7 cellular contexts compared by ENCODE assay signal in the genomic region with DNA sequence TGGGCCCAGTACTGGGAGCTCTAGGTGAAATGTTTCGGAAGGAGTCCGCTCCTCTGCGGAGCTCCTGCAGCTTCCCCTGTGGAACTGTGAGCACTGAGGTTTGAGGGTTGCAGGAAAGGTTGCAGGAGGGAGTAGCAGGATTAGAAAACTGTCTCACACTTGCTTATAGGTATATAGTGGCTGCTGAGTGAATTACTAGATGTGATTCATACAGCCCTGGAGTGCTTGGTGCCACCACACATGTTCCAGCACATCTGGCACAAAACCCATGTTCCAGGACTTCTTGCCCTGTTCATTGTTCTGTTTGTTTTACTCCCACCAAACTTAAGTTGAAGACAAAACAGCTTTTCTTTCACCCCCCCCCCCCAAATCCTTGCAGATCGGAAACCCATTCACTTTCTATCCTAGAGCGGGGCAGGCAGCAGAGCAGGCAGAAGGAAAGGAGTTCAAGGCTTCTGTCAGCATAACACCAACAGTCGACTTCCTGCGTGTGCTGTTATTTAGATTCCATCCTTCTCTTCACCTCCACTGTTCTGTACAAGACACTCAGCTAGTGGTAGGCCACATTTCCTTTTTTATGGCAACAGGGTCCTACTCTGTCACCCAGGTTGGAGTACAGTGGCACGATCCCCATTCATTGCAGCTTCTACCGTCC. TPM values are rescaled to one million over a fixed set of nuclear protein-coding genes. Genes with fewer than 3 reads are reported as not detected.
DNase-seq lines count a peak whose midpoint lies in the region; ATAC-seq, FAIRE-seq and TF ChIP-seq lines count a peak whose summit lies in the region.

No MANE protein-coding gene starts in this region.

- no peak for FAIRE-seq in GM12878 (lab: Jason Lieb, UNC)

- 33% methylated on average over 9 of the region's 9 CpGs for WGBS in GM12878 (ENCODE audit: insufficient coverage, insufficient replicate concordance, low lambda C conversion rate, missing lambda C conversion rate)

- intact Hi-C loops in GM12878 (cut with micrococcal nuclease; ENCODE audit: unreplicated experiment), result no loop called here

- in situ Hi-C loops in GM12878 (cut with MboI), result no loop called here

- ATAC-seq in GM18502 (IDR thresholded peaks at IDR 0.05; ENCODE audit: poor library complexity, unreplicated experiment), result peak; percentile 11
- ATAC-seq in GM12878, result peak; percentile 5
- no peak for ATAC-seq in GM18873 (IDR thresholded peaks at IDR 0.05; ENCODE audit: low FRiP score, unreplicated experiment)

- peak overlapping the region; percentile 94 for H3K4me2 ChIP-seq in GM12878 (ENCODE audit: control insufficient read depth, insufficient read depth)

- H3K9me3 ChIP-seq in GM12878 (replicated peaks; ENCODE audit: control insufficient read depth, insufficient read depth, low read length), result no peaks in the 10 kb centered on the region

- RAD21 ChIA-PET in GM12878 (lab: Charles Lee; ENCODE audit: unreplicated experiment), result interaction anchor here (0.9 to 2.2 kb wide), 5 partner anchors 28 to 49 kb away, joined by 3 to 8 read pairs (median 3); a partner anchor contains a TSS

- POLR2A ChIA-PET in GM12878 (lab: Charles Lee), result interaction anchor here (0.5 to 3.0 kb wide), 7 partner anchors 8 to 115 kb away, joined by 3 to 20 read pairs (median 4); a partner anchor contains a TSS

- SMC1A ChIA-PET in GM12878 (lab: Charles Lee; ENCODE audit: uncharacterized antibody, unreplicated experiment), result interaction anchor here (0.7 to 2.4 kb wide), 8 partner anchors 15 to 164 kb away, joined by 3 to 9 read pairs (median 4); a partner anchor contains a TSS

- H4K20me1 ChIP-seq in GM12878 (ENCODE audit: control insufficient read depth, insufficient read depth), result no peaks in the 10 kb centered on the region

- peak overlapping the region; percentile 88 for H3K4me3 ChIP-seq in GM12878

- no peak for TF ChIP-seq RAD21 in GM12878 (IDR thresholded peaks at IDR 0.05; ENCODE audit: insufficient read depth, low read depth, low read length)

- TF ChIP-seq POLR2A in GM12878 (IDR thresholded peaks at IDR 0.05; ENCODE audit: low read depth, low read length), result no peak

- H2AFZ ChIP-seq in GM12878 (ENCODE audit: control insufficient read depth, low read depth, low read length), result peak overlapping the region; percentile 73

- H3K4me1 ChIP-seq in GM12878 (ENCODE audit: control insufficient read depth, insufficient read depth, low read length), result peaks cover 13% of the 10 kb centered on the region

- TF ChIP-seq EP300 in GM12878 (IDR thresholded peaks at IDR 0.05; ENCODE audit: borderline replicate concordance in 1 of 2, control insufficient read depth in 1 of 2, low read depth in 2 of 2, low read length in 2 of 2), result no peak

- H3K27me3 ChIP-seq in GM12878 (replicated peaks in 1 of 2; ENCODE audit: control insufficient read depth in 2 of 2, insufficient read depth in 2 of 2, low read length in 1 of 2), result no peaks in the 10 kb centered on the region

- DNase-seq in Kasumi-1 (lab: John Stamatoyannopoulos, UW), result peak; percentile 64 to 65
- DNase-seq in GM12878 (ENCODE audit: low read depth, low spot score), result no peak
- peak; percentile 50 for DNase-seq in kidney tubule cell (ENCODE audit: low spot score)
- peak in 3 of 49 donors; percentile 33 to 47 (median 46) for DNase-seq in substantia nigra (lab: John Stamatoyannopoulos, UW)
- no peak for DNase-seq in NCI-H187 (lab: John Stamatoyannopoulos, UW)

- H3K36me3 ChIP-seq in GM12878 (ENCODE audit: control insufficient read depth in 2 of 2, insufficient read depth in 2 of 2, low read length in 1 of 2), result no peaks in the 10 kb centered on the region

- CTCF ChIA-PET in GM12878 (lab: Yijun Ruan, JAX), result interaction anchor here (0.8 to 1.9 kb wide), 5 partner anchors 15 to 164 kb away, joined by 3 to 5 read pairs (median 5); a partner anchor contains a TSS

- no peak for TF ChIP-seq CTCF in GM12878 (IDR thresholded peaks at IDR 0.05 in 2 of 3, conservative IDR thresholded peaks at IDR 0.05 in 1 of 3; ENCODE audit: control insufficient read depth in 2 of 3, extremely low read depth in 1 of 3, insufficient read depth in 1 of 3, low read depth in 3 of 3, low read length in 3 of 3)

- peak overlapping the region; percentile 33 for H3K27ac ChIP-seq in GM12878 (ENCODE audit: control insufficient read depth, insufficient read depth)
- peak overlapping the region; percentile 80 for H3K27ac ChIP-seq in substantia nigra (ENCODE audit: low read depth, low read length, poor library complexity, severe bottlenecking)

- H3K79me2 ChIP-seq in GM12878 (ENCODE audit: control insufficient read depth, insufficient read depth, low read length), result peaks cover 27% of the 10 kb centered on the region

- peak overlapping the region; percentile 90 for H3K9ac ChIP-seq in GM12878 (ENCODE audit: control insufficient read depth, insufficient read depth, low read length)

- BruUV-seq in GM12878 (replicated peaks; lab: Mats Ljungman, UMichigan), result TSS peak; percentile 99

RNA-seq across cellular contexts. Expression of a gene that starts 0.7 kb away (rescaled TPM):
- 8.3 and 10.1 TPM in 2 replicates for total RNA-seq in GM12878 (2013; cell fraction: nucleolus; rRNA removed)
- total RNA-seq in GM12878 (2014; rRNA removed) (19.3 and 19.4 TPM in 2 replicates), GM12878 (2014; rRNA removed; fragmentation: Illumina TruSeq; extraction: Trizol) (6.2 and 6.4 TPM in 2 replicates), GM12878 (2021) (20.3 and 21.1 TPM in 2 replicates)
- 5.8 TPM for polyA plus RNA-seq in GM12878 (2011; ENCODE audit: low read depth)
- polyA plus RNA-seq in GM12878 (2011; rRNA removed) (2.0 and 3.1 TPM in 2 replicates), GM12878 (2014; fragmentation: Illumina TruSeq; extraction: Trizol) (3.1 and 6.1 TPM in 2 replicates), GM12878 (2014; fragmentation: Nextera tagmentation; extraction: Ambion mirVana) (1 to 10 TPM in 1 of 2 experiments, under 1 TPM in 1; 0.39 to 1.2 TPM), GM12878 (2014; rRNA removed) (14.6 and 16.3 TPM in 2 replicates), GM12878 (2016; fragmentation: Nextera tagmentation; extraction: Ambion mirVana) (1 to 10 TPM; 9.4 to 9.5 TPM)
- polyA plus RNA-seq in GM12878 (2011; cell fraction: cytosol; rRNA removed), result 4.1 and 4.8 TPM in 2 replicates
- 22.3 and 23.6 TPM in 2 replicates for polyA plus RNA-seq in GM12878 (2011; cell fraction: nucleus; rRNA removed)
- polyA plus RNA-seq in GM12878 (2012), result 12.1 and 14.5 TPM in 2 replicates
- polyA minus RNA-seq in GM12878 (2011; rRNA and poly(A)+ RNA removed), result 3.0 and 7.0 TPM in 2 replicates
- 2.9 and 3.2 TPM in 2 replicates for polyA minus RNA-seq in GM12878 (2011; cell fraction: cytosol; rRNA and poly(A)+ RNA removed)
- 4.2 and 7.2 TPM in 2 replicates for polyA minus RNA-seq in GM12878 (2011; cell fraction: nucleus; rRNA and poly(A)+ RNA removed)

RNA-seq across cellular contexts. Expression of a gene that starts 4.7 kb away (rescaled TPM):
- 13.9 and 14.5 TPM in 2 replicates for total RNA-seq in GM12878 (2013; cell fraction: nucleolus; rRNA removed)
- 34.3 and 36.2 TPM in 2 replicates for total RNA-seq in GM12878 (2014; rRNA removed)
- 23.8 and 24.7 TPM in 2 replicates for total RNA-seq in GM12878 (2014; rRNA removed; fragmentation: Illumina TruSeq; extraction: Trizol)
- 29.5 and 31.0 TPM in 2 replicates for total RNA-seq in GM12878 (2021)
- polyA plus RNA-seq in GM12878 (2011; ENCODE audit: low read depth), result 14.8 TPM
- polyA plus RNA-seq in GM12878 (2011; rRNA removed), result 35.4 and 56.0 TPM in 2 replicates
- polyA plus RNA-seq in GM12878 (2011; cell fraction: cytosol; rRNA removed), result 63.8 and 88.0 TPM in 2 replicates
- polyA plus RNA-seq in GM12878 (2011; cell fraction: nucleus; rRNA removed), result 46.7 and 59.2 TPM in 2 replicates
- polyA plus RNA-seq in GM12878 (2012), result 20.3 and 23.4 TPM in 2 replicates
- polyA plus RNA-seq in GM12878 (2014; fragmentation: Illumina TruSeq; extraction: Trizol), result 59.0 and 68.0 TPM in 2 replicates
- polyA plus RNA-seq in GM12878 (2014; fragmentation: Nextera tagmentation; extraction: Ambion mirVana), result 1 to 10 TPM; 1.5 to 1.6 TPM
- 29.4 and 29.7 TPM in 2 replicates for polyA plus RNA-seq in GM12878 (2014; rRNA removed)
- polyA plus RNA-seq in GM12878 (2016; fragmentation: Nextera tagmentation; extraction: Ambion mirVana), result 10 to 100 TPM; 42.6 to 43.4 TPM
- polyA minus RNA-seq in GM12878 (2011; rRNA and poly(A)+ RNA removed), result 67.4 and 71.5 TPM in 2 replicates
- polyA minus RNA-seq in GM12878 (2011; cell fraction: cytosol; rRNA and poly(A)+ RNA removed), result 17.0 and 22.4 TPM in 2 replicates
- 7.9 and 11.9 TPM in 2 replicates for polyA minus RNA-seq in GM12878 (2011; cell fraction: nucleus; rRNA and poly(A)+ RNA removed)

RNA-seq across cellular contexts. Expression of a gene that starts 19.1 kb away (rescaled TPM):
- 0.86 and 1.1 TPM in 2 replicates for total RNA-seq in GM12878 (2013; cell fraction: nucleolus; rRNA removed)
- total RNA-seq in GM12878 (2014; rRNA removed), result 0.16 and 0.62 TPM in 2 replicates
- total RNA-seq in GM12878 (2014; rRNA removed; fragmentation: Illumina TruSeq; extraction: Trizol), result 0.67 and 0.83 TPM in 2 replicates
- 0.74 and 1.2 TPM in 2 replicates for total RNA-seq in GM12878 (2021)
- 0.38 TPM for polyA plus RNA-seq in GM12878 (2011; ENCODE audit: low read depth)
- 0.33 and 0.45 TPM in 2 replicates for polyA plus RNA-seq in GM12878 (2011; rRNA removed)
- 0.60 and 1.1 TPM in 2 replicates for polyA plus RNA-seq in GM12878 (2011; cell fraction: cytosol; rRNA removed)
- polyA plus RNA-seq in GM12878 (2011; cell fraction: nucleus; rRNA removed), result 3.7 and 5.3 TPM in 2 replicates
- polyA plus RNA-seq in GM12878 (2012), result 0.39 and 0.74 TPM in 2 replicates
- 1.1 TPM in 1 of 2 replicates, not detected in the other for polyA plus RNA-seq in GM12878 (2014; fragmentation: Illumina TruSeq; extraction: Trizol)
- polyA plus RNA-seq in GM12878 (2014; fragmentation: Nextera tagmentation; extraction: Ambion mirVana), result under 1 TPM; 0.35 TPM
- 0.27 and 0.77 TPM in 2 replicates for polyA plus RNA-seq in GM12878 (2014; rRNA removed)
- under 1 TPM; 0.36 to 0.42 TPM for polyA plus RNA-seq in GM12878 (2016; fragmentation: Nextera tagmentation; extraction: Ambion mirVana)
- 0.26 TPM in 1 of 2 replicates, not detected in the other for polyA minus RNA-seq in GM12878 (2011; rRNA and poly(A)+ RNA removed)
- not detected in 2 replicates for polyA minus RNA-seq in GM12878 (2011; cell fraction: cytosol; rRNA and poly(A)+ RNA removed)
- polyA minus RNA-seq in GM12878 (2011; cell fraction: nucleus; rRNA and poly(A)+ RNA removed), result 0.36 TPM in 1 of 2 replicates, not detected in the other

RNA-seq across cellular contexts. Expression of a gene that starts 34.1 kb away (rescaled TPM):
- 16.2 and 19.1 TPM in 2 replicates for total RNA-seq in GM12878 (2013; cell fraction: nucleolus; rRNA removed)
- 69.3 and 75.6 TPM in 2 replicates for total RNA-seq in GM12878 (2014; rRNA removed)
- 100 and 102 TPM in 2 replicates for total RNA-seq in GM12878 (2014; rRNA removed; fragmentation: Illumina TruSeq; extraction: Trizol)
- total RNA-seq in GM12878 (2021), result 53.2 and 59.1 TPM in 2 replicates
- 61.5 TPM for polyA plus RNA-seq in GM12878 (2011; ENCODE audit: low read depth)
- 67.7 and 87.3 TPM in 2 replicates for polyA plus RNA-seq in GM12878 (2011; rRNA removed)
- 85.5 and 86.7 TPM in 2 replicates for polyA plus RNA-seq in GM12878 (2011; cell fraction: cytosol; rRNA removed)
- 31.2 and 33.8 TPM in 2 replicates for polyA plus RNA-seq in GM12878 (2011; cell fraction: nucleus; rRNA removed)
- 61.2 and 61.5 TPM in 2 replicates for polyA plus RNA-seq in GM12878 (2012)
- 97.2 and 113 TPM in 2 replicates for polyA plus RNA-seq in GM12878 (2014; fragmentation: Illumina TruSeq; extraction: Trizol)
- polyA plus RNA-seq in GM12878 (2014; fragmentation: Nextera tagmentation; extraction: Ambion mirVana), result 100 to 1,000 TPM in 1 of 2 experiments, 10 to 100 TPM in 1; 90.7 to 105 TPM
- 69.9 and 76.1 TPM in 2 replicates for polyA plus RNA-seq in GM12878 (2014; rRNA removed)
- 100 to 1,000 TPM; 136 to 148 TPM for polyA plus RNA-seq in GM12878 (2016; fragmentation: Nextera tagmentation; extraction: Ambion mirVana)
- 45.6 and 55.0 TPM in 2 replicates for polyA minus RNA-seq in GM12878 (2011; rRNA and poly(A)+ RNA removed)
- 10.8 and 13.3 TPM in 2 replicates for polyA minus RNA-seq in GM12878 (2011; cell fraction: cytosol; rRNA and poly(A)+ RNA removed)
- 12.9 and 16.3 TPM in 2 replicates for polyA minus RNA-seq in GM12878 (2011; cell fraction: nucleus; rRNA and poly(A)+ RNA removed)

RNA-seq across cellular contexts. Expression of a gene that starts 34.4 kb away (rescaled TPM):
- 11.9 and 12.8 TPM in 2 replicates for total RNA-seq in GM12878 (2013; cell fraction: nucleolus; rRNA removed)
- 79.1 and 86.1 TPM in 2 replicates for total RNA-seq in GM12878 (2014; rRNA removed)
- total RNA-seq in GM12878 (2014; rRNA removed; fragmentation: Illumina TruSeq; extraction: Trizol), result 39.6 and 41.8 TPM in 2 replicates
- total RNA-seq in GM12878 (2021), result 65.7 and 67.2 TPM in 2 replicates
- polyA plus RNA-seq in GM12878 (2011; ENCODE audit: low read depth), result 28.5 TPM
- 33.1 and 53.1 TPM in 2 replicates for polyA plus RNA-seq in GM12878 (2011; rRNA removed)
- polyA plus RNA-seq in GM12878 (2011; cell fraction: cytosol; rRNA removed), result 73.9 and 77.5 TPM in 2 replicates
- 62.1 and 75.4 TPM in 2 replicates for polyA plus RNA-seq in GM12878 (2011; cell fraction: nucleus; rRNA removed)
- 51.8 and 53.4 TPM in 2 replicates for polyA plus RNA-seq in GM12878 (2012)
- 49.1 and 56.7 TPM in 2 replicates for polyA plus RNA-seq in GM12878 (2014; fragmentation: Illumina TruSeq; extraction: Trizol)
- 1 to 10 TPM; 2.4 to 8.9 TPM for polyA plus RNA-seq in GM12878 (2014; fragmentation: Nextera tagmentation; extraction: Ambion mirVana)
- polyA plus RNA-seq in GM12878 (2014; rRNA removed), result 54.1 and 57.0 TPM in 2 replicates
- 100 to 1,000 TPM in 1 of 2 experiments, 10 to 100 TPM in 1; 99.7 to 102 TPM for polyA plus RNA-seq in GM12878 (2016; fragmentation: Nextera tagmentation; extraction: Ambion mirVana)
- 54.6 and 74.6 TPM in 2 replicates for polyA minus RNA-seq in GM12878 (2011; rRNA and poly(A)+ RNA removed)
- 16.8 and 20.7 TPM in 2 replicates for polyA minus RNA-seq in GM12878 (2011; cell fraction: cytosol; rRNA and poly(A)+ RNA removed)
- polyA minus RNA-seq in GM12878 (2011; cell fraction: nucleus; rRNA and poly(A)+ RNA removed), result 12.6 and 15.2 TPM in 2 replicates

Comparison
In these comparisons a context has a peak if more than half of its experiments do, and no peak if none do; other contexts are left out.
1. DNase-seq: peak in Kasumi-1 (2 of 2) and kidney tubule cell (single experiment); none in GM12878 (single experiment) and NCI-H187 (0 of 2).